ENCODE assay signal across 8 cellular contexts in the genomic region with DNA sequence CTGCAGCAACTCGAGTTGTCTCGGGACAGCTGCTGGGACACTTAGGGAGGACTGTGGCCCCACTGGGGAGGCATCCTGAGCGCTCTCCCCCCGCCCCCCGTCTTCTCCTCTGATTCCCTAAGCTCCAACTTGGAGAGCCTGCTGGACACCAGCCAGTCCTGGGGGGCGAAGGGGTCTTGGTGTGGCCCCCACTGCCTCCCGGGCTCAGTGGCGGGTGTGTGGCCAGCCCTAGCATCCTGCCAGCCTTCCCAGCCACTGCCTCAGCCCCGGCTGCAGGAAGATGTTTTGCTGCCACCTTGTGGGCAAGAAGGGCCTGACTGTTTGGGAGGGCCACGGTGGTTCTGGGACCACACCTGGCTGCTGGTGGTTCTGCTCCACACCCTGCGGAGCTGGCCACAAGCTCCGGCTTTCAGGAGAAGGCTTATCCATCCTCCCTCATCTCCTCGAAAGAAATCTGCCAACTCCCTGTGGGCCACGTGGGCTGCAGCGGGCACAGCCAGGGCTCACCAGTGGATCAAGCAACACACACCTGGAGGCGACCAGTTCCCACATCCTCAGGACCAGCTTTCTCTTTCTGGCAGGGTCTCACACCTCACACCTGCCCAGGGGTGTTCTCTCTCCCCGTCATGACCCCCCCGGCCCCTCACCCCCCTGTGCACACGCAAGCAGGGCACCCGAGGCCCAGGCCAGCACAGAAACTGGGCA. TPM values are rescaled to one million over a fixed set of nuclear protein-coding genes. Genes with fewer than 3 reads are reported as not detected.
DNase-seq lines count a peak whose midpoint lies in the region; ATAC-seq and TF ChIP-seq lines count a peak whose summit lies in the region.

No MANE protein-coding gene starts in this region.

- no peak overlapping the region for H3K27ac Mint-ChIP-seq in CD4-positive, alpha-beta T cell
- no peak overlapping the region for H3K27ac Mint-ChIP-seq in activated T-helper 2 cell treated with anti-CD3 and anti-CD28 coated beads, Interferon-gamma antibody, Interleukin-2, Interleukin-4, amounts not matched to agents 10 μg/mL and 5 μg/mL and 100 μg/mL, durations not matched to agents 14 hours and 24 hours and 36 hours

- DNase-seq in CD4-positive, alpha-beta T cell = peak; percentile 60 to 78 (median 70)
- DNase-seq in RWPE1 (ENCODE audit: low spot score) (peak; percentile 68), foreskin melanocyte (peak; percentile 39), ovary (peak; percentile 71 to 84 (median 83)), upper lobe of left lung (peak; percentile 80 to 85)
- DNase-seq in activated T-helper 2 cell treated with anti-CD3 and anti-CD28 coated beads, Interferon-gamma antibody, Interleukin-2, Interleukin-4, amounts not matched to agents 10 μg/mL and 5 μg/mL and 100 μg/mL, durations not matched to agents 14 hours and 24 hours and 36 hours (ENCODE audit: low spot score) = peak; percentile 55

- no peak overlapping the region for H3K27ac ChIP-seq in CD4-positive, alpha-beta T cell (ENCODE audit: low read depth, low read length)
- H3K27ac ChIP-seq in RWPE1 (peak overlapping the region; percentile 91), ovary (no peak overlapping the region), upper lobe of left lung (peak overlapping the region in 2 of 4 donors; percentile 10 to 40)

- peak; percentile 75 for ATAC-seq in CD4-positive, alpha-beta T cell (ENCODE audit: poor library complexity)
- ATAC-seq in GM19324 (IDR thresholded peaks at IDR 0.05; ENCODE audit: low FRiP score, unreplicated experiment) (peak; percentile 73), HG03460 (IDR thresholded peaks at IDR 0.05; ENCODE audit: unreplicated experiment) (peak; percentile 71), upper lobe of left lung (ENCODE audit: low FRiP score in 2 of 2) (peak; percentile 71 to 80)

- peak; percentile 80 for TF ChIP-seq CTCF in CD4-positive, alpha-beta T cell (IDR thresholded peaks at IDR 0.05)
- TF ChIP-seq CTCF in RWPE1 (conservative IDR thresholded peaks at IDR 0.05; ENCODE audit: low read depth) (peak; percentile 96), ovary (IDR thresholded peaks at IDR 0.05) (peak; percentile 80 to 90 (median 88)), upper lobe of left lung (IDR thresholded peaks at IDR 0.05) (peak; percentile 88 to 96 (median 94))

- 42 to 44% (median 42%) methylated on average over 19 to 20 of the region's 20 CpGs for WGBS in ovary, 3 donors
- 22 to 56% methylated on average over 9 to 11 of the region's 20 CpGs for WGBS in upper lobe of left lung, 2 donors

- POLR2A ChIA-PET in CD4-positive, alpha-beta T cell (lab: Charles Lee) = interaction anchor here (1.3 to 1.4 kb wide), 2 partner anchors 83 to 100 kb away, joined by 3 to 5 read pairs; a partner anchor contains a TSS
- POLR2A ChIA-PET in RWPE1 (lab: Yijun Ruan, JAX; ENCODE audit: low non-redundant PET) = interaction anchor here (0.6 kb wide), 1 partner anchor 128 kb away, joined by 3 read pairs; no protein-coding TSS in a partner anchor

- H3K4me3 ChIP-seq in ovary (no peak overlapping the region), upper lobe of left lung (no peak overlapping the region)

- TF ChIP-seq POLR2A in ovary (IDR thresholded peaks at IDR 0.05) = no peak
- TF ChIP-seq POLR2A in upper lobe of left lung (IDR thresholded peaks at IDR 0.05) = no peak

- H3K9me3 Mint-ChIP-seq in CD4-positive, alpha-beta T cell = no peaks in the 10 kb centered on the region
- H3K9me3 Mint-ChIP-seq in activated T-helper 2 cell treated with anti-CD3 and anti-CD28 coated beads, Interferon-gamma antibody, Interleukin-2, Interleukin-4, amounts not matched to agents 10 μg/mL and 5 μg/mL and 100 μg/mL, durations not matched to agents 14 hours and 24 hours and 36 hours = no peaks in the 10 kb centered on the region

- H3K36me3 Mint-ChIP-seq in CD4-positive, alpha-beta T cell (ENCODE audit: low read depth) = no peaks in the 10 kb centered on the region
- no peaks in the 10 kb centered on the region for H3K36me3 Mint-ChIP-seq in activated T-helper 2 cell treated with anti-CD3 and anti-CD28 coated beads, Interferon-gamma antibody, Interleukin-2, Interleukin-4, amounts not matched to agents 10 μg/mL and 5 μg/mL and 100 μg/mL, durations not matched to agents 14 hours and 24 hours and 36 hours (ENCODE audit: low read depth)

- H3K4me1 Mint-ChIP-seq in CD4-positive, alpha-beta T cell (ENCODE audit: low read depth) = peaks cover 9% of the 10 kb centered on the region
- no peaks in the 10 kb centered on the region for H3K4me1 Mint-ChIP-seq in activated T-helper 2 cell treated with anti-CD3 and anti-CD28 coated beads, Interferon-gamma antibody, Interleukin-2, Interleukin-4, amounts not matched to agents 10 μg/mL and 5 μg/mL and 100 μg/mL, durations not matched to agents 14 hours and 24 hours and 36 hours (ENCODE audit: low read depth)

- CTCF ChIA-PET in CD4-positive, alpha-beta T cell (lab: Charles Lee) = interaction anchor here (0.7 to 2.9 kb wide), 9 partner anchors 13 to 332 kb away, joined by 3 to 9 read pairs (median 4); a partner anchor contains a TSS
- CTCF ChIA-PET in RWPE1 (lab: Yijun Ruan, JAX) = interaction anchor here (0.6 to 2.0 kb wide), 12 partner anchors 23 to 339 kb away, joined by 3 to 17 read pairs (median 4); a partner anchor contains a TSS

- intact Hi-C loops in CD4-positive, alpha-beta T cell (cut with DNase I, micrococcal nuclease) = loop anchor here (1.0 to 5.0 kb wide), 8 partner anchors 22 to 332 kb away; a partner anchor contains a TSS
- intact Hi-C loops in activated T-helper 2 cell treated with anti-CD3 and anti-CD28 coated beads, Interferon-gamma antibody, Interleukin-2, Interleukin-4, amounts not matched to agents 10 μg/mL and 5 μg/mL and 100 μg/mL, durations not matched to agents 14 hours and 24 hours and 36 hours (cut with micrococcal nuclease) = loop anchor here (1.0 to 5.0 kb wide), 3 partner anchors 23 to 214 kb away; a partner anchor contains a TSS
- intact Hi-C loops in ovary (cut with DNase I) = loop anchor here in 3 of 4 donors (5.0 to 10.0 kb wide), 5 partner anchors 74 to 214 kb away; no protein-coding TSS in a partner anchor

- H3K36me3 ChIP-seq in ovary (no peaks in the 10 kb centered on the region), upper lobe of left lung (peaks cover 0 to 11% (median 0%) of the 10 kb centered on the region in 4 donors)

- peaks cover 22% of the 10 kb centered on the region for H3K27me3 Mint-ChIP-seq in CD4-positive, alpha-beta T cell
- H3K27me3 Mint-ChIP-seq in activated T-helper 2 cell treated with anti-CD3 and anti-CD28 coated beads, Interferon-gamma antibody, Interleukin-2, Interleukin-4, amounts not matched to agents 10 μg/mL and 5 μg/mL and 100 μg/mL, durations not matched to agents 14 hours and 24 hours and 36 hours (ENCODE audit: low read depth) = peaks cover 5% of the 10 kb centered on the region

- no peaks in the 10 kb centered on the region for H3K9me3 ChIP-seq in CD4-positive, alpha-beta T cell (ENCODE audit: control insufficient read depth, low read length)
- H3K9me3 ChIP-seq in ovary (no peaks in the 10 kb centered on the region), upper lobe of left lung (no peaks in the 10 kb centered on the region)

- no peak overlapping the region for H3K4me3 Mint-ChIP-seq in CD4-positive, alpha-beta T cell
- H3K4me3 Mint-ChIP-seq in activated T-helper 2 cell treated with anti-CD3 and anti-CD28 coated beads, Interferon-gamma antibody, Interleukin-2, Interleukin-4, amounts not matched to agents 10 μg/mL and 5 μg/mL and 100 μg/mL, durations not matched to agents 14 hours and 24 hours and 36 hours (ENCODE audit: low read depth) = no peak overlapping the region

- peaks cover 7% of the 10 kb centered on the region for H3K4me1 ChIP-seq in ovary (ENCODE audit: insufficient read depth)
- H3K4me1 ChIP-seq in upper lobe of left lung = peaks cover 22 to 55% (median 35%) of the 10 kb centered on the region in 4 donors

- TF ChIP-seq EP300 in ovary (IDR thresholded peaks at IDR 0.05) (no peak), upper lobe of left lung (IDR thresholded peaks at IDR 0.05) (no peak)

- peaks cover 5% of the 10 kb centered on the region for H3K27me3 ChIP-seq in CD4-positive, alpha-beta T cell (ENCODE audit: control insufficient read depth, insufficient read depth, low read length)
- no peaks in the 10 kb centered on the region for H3K27me3 ChIP-seq in ovary
- no peaks in the 10 kb centered on the region for H3K27me3 ChIP-seq in upper lobe of left lung

RNA-seq across cellular contexts. Expression of a gene that starts 24.8 kb away (rescaled TPM):
- total RNA-seq in CD4-positive, alpha-beta T cell = 10 to 100 TPM; 43.2 to 44.6 TPM
- total RNA-seq in activated T-helper 2 cell treated with anti-CD3 and anti-CD28 coated beads, Interferon-gamma antibody, Interleukin-2, Interleukin-4, amounts not matched to agents 10 μg/mL and 5 μg/mL and 100 μg/mL, durations not matched to agents 14 hours and 24 hours and 36 hours = 62.5 and 64.4 TPM in 2 replicates
- total RNA-seq in ovary (100 to 1,000 TPM in 4 of 7 donors, 10 to 100 TPM in 3; 58.7 to 125 (median 101) TPM), upper lobe of left lung (100 to 1,000 TPM; 122 to 350 (median 182) TPM)
- 10 to 100 TPM; 22.3 to 77.4 TPM for polyA plus RNA-seq in ovary

RNA-seq across cellular contexts. Expression of a gene that starts 27.8 kb away (rescaled TPM):
- total RNA-seq in CD4-positive, alpha-beta T cell = 10 to 100 TPM; 44.5 to 46.6 TPM
- 57.4 and 60.8 TPM in 2 replicates for total RNA-seq in activated T-helper 2 cell treated with anti-CD3 and anti-CD28 coated beads, Interferon-gamma antibody, Interleukin-2, Interleukin-4, amounts not matched to agents 10 μg/mL and 5 μg/mL and 100 μg/mL, durations not matched to agents 14 hours and 24 hours and 36 hours
- total RNA-seq in ovary = 10 to 100 TPM; 19.0 to 40.3 (median 33.8) TPM
- polyA plus RNA-seq in ovary = 10 to 100 TPM in 1 of 2 donors, 1 to 10 TPM in 1; 1.9 to 28.8 TPM
- 10 to 100 TPM; 35.3 to 72.9 (median 51.6) TPM for total RNA-seq in upper lobe of left lung

RNA-seq across cellular contexts. Expression of a gene that starts 30.5 kb away (rescaled TPM):
- 10 to 100 TPM; 82.2 to 84.2 TPM for total RNA-seq in CD4-positive, alpha-beta T cell
- total RNA-seq in activated T-helper 2 cell treated with anti-CD3 and anti-CD28 coated beads, Interferon-gamma antibody, Interleukin-2, Interleukin-4, amounts not matched to agents 10 μg/mL and 5 μg/mL and 100 μg/mL, durations not matched to agents 14 hours and 24 hours and 36 hours = 83.2 and 85.2 TPM in 2 replicates
- 10 to 100 TPM; 58.0 to 93.3 (median 75.8) TPM for total RNA-seq in ovary
- 10 to 100 TPM in 1 of 2 donors, 1 to 10 TPM in 1; 5.4 to 95.2 TPM for polyA plus RNA-seq in ovary
- 100 to 1,000 TPM in 1 of 6 donors, 10 to 100 TPM in 5; 54.3 to 136 (median 78.0) TPM for total RNA-seq in upper lobe of left lung

RNA-seq across cellular contexts. Expression of a gene that starts 51.7 kb away (rescaled TPM):
- 10 to 100 TPM; 27.1 to 31.4 TPM for total RNA-seq in CD4-positive, alpha-beta T cell
- total RNA-seq in activated T-helper 2 cell treated with anti-CD3 and anti-CD28 coated beads, Interferon-gamma antibody, Interleukin-2, Interleukin-4, amounts not matched to agents 10 μg/mL and 5 μg/mL and 100 μg/mL, durations not matched to agents 14 hours and 24 hours and 36 hours = 106 and 109 TPM in 2 replicates
- 100 to 1,000 TPM in 4 of 7 donors, 10 to 100 TPM in 3; 55.6 to 127 (median 108) TPM for total RNA-seq in ovary
- 10 to 100 TPM; 10.5 to 53.2 TPM for polyA plus RNA-seq in ovary
- total RNA-seq in upper lobe of left lung = 100 to 1,000 TPM in 5 of 6 donors, 10 to 100 TPM in 1; 88.4 to 312 (median 188) TPM

RNA-seq across cellular contexts. Expression of a gene that starts 53.4 kb away (rescaled TPM):
- 1 to 10 TPM; 3.1 to 3.5 TPM for total RNA-seq in CD4-positive, alpha-beta T cell
- total RNA-seq in activated T-helper 2 cell treated with anti-CD3 and anti-CD28 coated beads, Interferon-gamma antibody, Interleukin-2, Interleukin-4, amounts not matched to agents 10 μg/mL and 5 μg/mL and 100 μg/mL, durations not matched to agents 14 hours and 24 hours and 36 hours = 24.1 and 25.7 TPM in 2 replicates
- 1 to 10 TPM; 2.7 to 5.9 (median 4.1) TPM for total RNA-seq in ovary
- 1 to 10 TPM; 3.8 to 9.4 TPM for polyA plus RNA-seq in ovary
- 10 to 100 TPM in 3 of 6 donors, 1 to 10 TPM in 3; 2.1 to 14.4 (median 10.1) TPM for total RNA-seq in upper lobe of left lung
